Comparison of ENCODE assay signal across 1 cellular context in genomic region chr4:155952546-155952945, GRCh38.
TF ChIP-seq lines count a peak whose summit lies in the region.

No MANE protein-coding gene starts in this region.

TF ChIP-seq in H1, 55 proteins besides CTCF, POLR2A, EP300 and RAD21 (continued from another document):
- TF ChIP-seq CHD7 (IDR thresholded peaks at IDR 0.05; ENCODE audit: insufficient replicate concordance, low read length) = no peak
- no peak for TF ChIP-seq PHF8 (conservative IDR thresholded peaks at IDR 0.05; ENCODE audit: low read depth, low read length)
- no peak for TF ChIP-seq RBBP5 (IDR thresholded peaks at IDR 0.05; ENCODE audit: borderline replicate concordance, low read depth, low read length)
- no peak for TF ChIP-seq SIRT6 (IDR thresholded peaks at IDR 0.05; ENCODE audit: low read length)
- no peak for TF ChIP-seq KDM5A (IDR thresholded peaks at IDR 0.05; ENCODE audit: low read length)
- no peak for TF ChIP-seq SUZ12 (IDR thresholded peaks at IDR 0.05; ENCODE audit: low read length)
- no peak for TF ChIP-seq RXRA (IDR thresholded peaks at IDR 0.05; ENCODE audit: insufficient read depth, low read depth, low read length)
- no peak for TF ChIP-seq E2F6 (IDR thresholded peaks at IDR 0.05)
- TF ChIP-seq TEAD4 (IDR thresholded peaks at IDR 0.05; ENCODE audit: low read depth, low read length) = no peak
- TF ChIP-seq SP1 (IDR thresholded peaks at IDR 0.05; ENCODE audit: low read depth, low read length) = no peak
- TF ChIP-seq CEBPB (IDR thresholded peaks at IDR 0.05; ENCODE audit: low read depth, low read length) = no peak
- TF ChIP-seq ATF2 (IDR thresholded peaks at IDR 0.05; ENCODE audit: low read length) = no peak
- no peak for TF ChIP-seq HDAC2 (IDR thresholded peaks at IDR 0.05; ENCODE audit: borderline replicate concordance in 1 of 2, low read depth in 2 of 2, low read length in 2 of 2)
- no peak for TF ChIP-seq HDAC6 (IDR thresholded peaks at IDR 0.05; ENCODE audit: low read depth, low read length)
- no peak for TF ChIP-seq CTBP2 (IDR thresholded peaks at IDR 0.05; ENCODE audit: borderline replicate concordance, insufficient read depth, insufficient read length, low read length)
- TF ChIP-seq JUND (IDR thresholded peaks at IDR 0.05; ENCODE audit: low read length) = no peak
- no peak for TF ChIP-seq NANOG (IDR thresholded peaks at IDR 0.05; ENCODE audit: insufficient read depth, low read depth, low read length, poor library complexity, severe bottlenecking)
